In genomic region chr12:94297876-94298520, GRCh38 we compare ENCODE assay signal across 16 cellular contexts.
A peak's percentile ranks its signal among the peaks of the same experiment; 100 is the strongest.
DNase-seq lines count a peak whose midpoint lies in the region; ATAC-seq and TF ChIP-seq lines count a peak whose summit lies in the region.
"Had no signal": no experiment of that assay in that cellular context is flagged by ENCODE, and none has a peak within 500 bp of the region (broad histone marks: within the 10 kb centered on the region; RNA-seq: fewer than 3 reads in every experiment).

No MANE protein-coding gene starts in this region.

- no peak overlapping the region for H3K4me3 ChIP-seq in Karpas-422 (ENCODE audit: low read length)
- no peak overlapping the region for H3K4me3 ChIP-seq in fibroblast of pulmonary artery (replicated peaks; ENCODE audit: low read depth, low read length)
- no peak overlapping the region for H3K4me3 ChIP-seq in mucosa of descending colon
- H3K4me3 ChIP-seq: GM23248 had no signal

- peaks cover 47 to 59% of the 10 kb centered on the region in 2 donors for H3K4me1 Mint-ChIP-seq in stimulated activated naive B cell treated with anti-CD40 and anti-IgM and Interleukin-4, amounts not matched to agents 10 μg/mL and 1 μg/mL and 100 μg/mL, for 72 hours

- H3K27me3 Mint-ChIP-seq in stimulated activated naive B cell treated with anti-CD40 and anti-IgM and Interleukin-4, amounts not matched to agents 10 μg/mL and 1 μg/mL and 100 μg/mL, for 72 hours, result no peaks in the 10 kb centered on the region

- H3K27ac ChIP-seq in Karpas-422 (ENCODE audit: low read length), result 0 out of 2 replicates have a peak overlapping the region, but pooled peaks have one; percentile 10
- H3K27ac ChIP-seq: GM23248, KMS-11 had no signal

- peak; percentile 82 for ATAC-seq in mucosa of descending colon
- no peak for ATAC-seq in stimulated activated naive B cell treated with anti-CD40 and anti-IgM and Interleukin-4, amounts not matched to agents 10 μg/mL and 1 μg/mL and 100 μg/mL, for 72 hours (replicated peaks)
- ATAC-seq: Panc1, Right ventricle myocardium inferior had no signal

- H3K36me3 ChIP-seq in Karpas-422 (ENCODE audit: insufficient read depth, low read length) (peaks cover 8% of the 10 kb centered on the region; the same call in 1 of the 2 replicates), mucosa of descending colon (ENCODE audit: low read depth) (no peaks in the 10 kb centered on the region)
- H3K36me3 ChIP-seq: BE2C had no signal

- H3K4me2 ChIP-seq in Karpas-422 (ENCODE audit: low read depth, low read length, poor library complexity, severe bottlenecking), result no peak overlapping the region
- H3K4me2 ChIP-seq: KMS-11 had no signal

- no peaks in the 10 kb centered on the region for H3K9me2 ChIP-seq in Karpas-422 (replicated peaks; ENCODE audit: insufficient read depth, low read length)

- no peak overlapping the region for H3K4me3 Mint-ChIP-seq in stimulated activated naive B cell treated with anti-CD40 and anti-IgM and Interleukin-4, amounts not matched to agents 10 μg/mL and 1 μg/mL and 100 μg/mL, for 72 hours

- TF ChIP-seq CTCF in fibroblast of pulmonary artery (IDR thresholded peaks at IDR 0.05; ENCODE audit: low read length, missing control alignments), result no peak
- no peak for TF ChIP-seq CTCF in mucosa of descending colon (IDR thresholded peaks at IDR 0.05)

- H3K9me3 Mint-ChIP-seq in stimulated activated naive B cell treated with anti-CD40 and anti-IgM and Interleukin-4, amounts not matched to agents 10 μg/mL and 1 μg/mL and 100 μg/mL, for 72 hours, result peaks cover 10 to 11% of the 10 kb centered on the region in 2 donors

- no peaks in the 10 kb centered on the region for H3K9me3 ChIP-seq in Karpas-422 (ENCODE audit: low read length)
- H3K9me3 ChIP-seq in mucosa of descending colon, result no peaks in the 10 kb centered on the region
- H3K9me3 ChIP-seq: BE2C had no signal

- DNase-seq in Karpas-422, result no peak
- peak; percentile 21 for DNase-seq in fibroblast of pulmonary artery (ENCODE audit: low read depth)
- DNase-seq in mucosa of descending colon, result no peak
- no peak for DNase-seq in stimulated activated naive B cell treated with anti-CD40 and anti-IgM and Interleukin-4, amounts not matched to agents 10 μg/mL and 1 μg/mL and 100 μg/mL, for 72 hours
- DNase-seq in T1000 (lab: John Stamatoyannopoulos, UW), result no peak
- no peak for DNase-seq in effector CD8-positive, alpha-beta T cell (lab: John Stamatoyannopoulos, UW)
- DNase-seq in NCI-H2171 (lab: John Stamatoyannopoulos, UW), result no peak
- DNase-seq: BE2C, DMS 273 treated with DMSO at 0.1 percent for 48 hours, GM23248, NCI-H187 treated with DMSO at 0.1 percent for 48 hours, NCI-H510A, NCI-H82 had no signal

- H3K4me1 ChIP-seq in Karpas-422 (ENCODE audit: low read length) (0 out of 2 replicates have a peak, but pooled peaks cover 3% of the 10 kb centered on the region), mucosa of descending colon (ENCODE audit: low read depth) (peaks cover 14% of the 10 kb centered on the region)
- H3K4me1 ChIP-seq: BE2C had no signal

- H3K36me3 Mint-ChIP-seq in stimulated activated naive B cell treated with anti-CD40 and anti-IgM and Interleukin-4, amounts not matched to agents 10 μg/mL and 1 μg/mL and 100 μg/mL, for 72 hours, result peaks cover 64 to 78% of the 10 kb centered on the region in 2 donors

- intact Hi-C loops in mucosa of descending colon (cut with DNase I, micrococcal nuclease), result no loop called here

- H3K27me3 ChIP-seq in Karpas-422 (ENCODE audit: low read length), result no peaks in the 10 kb centered on the region
- H3K27me3 ChIP-seq: BE2C had no signal

- H3K9ac ChIP-seq in Karpas-422 (ENCODE audit: low read length), result no peak overlapping the region
- H3K9ac ChIP-seq: GM23248, KMS-11 had no signal

- no peaks in the 10 kb centered on the region for H3K79me2 ChIP-seq in Karpas-422 (ENCODE audit: low read length)

- H3K27ac Mint-ChIP-seq in stimulated activated naive B cell treated with anti-CD40 and anti-IgM and Interleukin-4, amounts not matched to agents 10 μg/mL and 1 μg/mL and 100 μg/mL, for 72 hours, result peak overlapping the region; percentile 62

- H2AFZ ChIP-seq in Karpas-422 (ENCODE audit: low read length), result no peak overlapping the region
- H2AFZ ChIP-seq: GM23248 had no signal

- no peaks in the 10 kb centered on the region for H4K20me1 ChIP-seq in Karpas-422 (ENCODE audit: insufficient read depth, low read depth, low read length)
